ENCODE assay signal across 24 cellular contexts in the genomic region with DNA sequence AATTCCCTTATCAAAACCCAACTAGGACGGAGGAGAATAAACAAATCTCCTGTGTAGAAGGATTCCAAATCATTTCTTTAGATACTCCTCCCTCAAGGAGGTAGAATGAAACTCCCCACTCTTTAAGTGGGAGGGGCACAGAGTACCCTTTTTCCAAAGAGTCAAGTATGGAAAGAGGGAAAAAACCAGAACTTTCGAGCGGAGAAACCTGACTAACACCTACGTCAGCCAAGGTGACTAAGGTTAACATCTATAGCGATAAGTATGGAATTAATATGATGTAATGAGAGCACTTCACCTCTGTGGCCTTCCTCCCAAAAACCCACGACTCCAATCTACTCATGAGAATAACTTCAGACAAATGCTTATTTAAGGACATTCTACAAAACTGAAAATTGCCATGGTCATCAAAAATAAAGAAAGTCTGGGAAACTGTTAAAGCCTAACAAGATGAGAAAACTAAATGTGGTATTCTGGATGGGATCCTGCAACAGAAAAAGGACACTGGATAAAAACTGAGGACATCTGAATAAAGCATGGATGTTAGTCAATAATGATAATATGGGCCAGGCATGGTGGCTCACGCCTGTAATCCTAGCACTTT.
DNase-seq lines count a peak whose midpoint lies in the region; ATAC-seq, FAIRE-seq and TF ChIP-seq lines count a peak whose summit lies in the region.
"Had no signal": no experiment of that assay in that cellular context is flagged by ENCODE, and none has a peak within 500 bp of the region (broad histone marks: within the 10 kb centered on the region; RNA-seq: fewer than 3 reads in every experiment).

No MANE protein-coding gene starts in this region.

- dilution Hi-C loops in keratinocyte (cut with MboI; ENCODE audit: extremely low pct_ligation_motif_present, low sequenced_read_pairs): no loop called here

- no peak for FAIRE-seq in keratinocyte (lab: Jason Lieb, UNC)

- no peak overlapping the region for H3K27ac ChIP-seq in CD4-positive, alpha-beta memory T cell (ENCODE audit: low read depth, low read length)
- H3K27ac ChIP-seq in HEK293 (ENCODE audit: extremely low read depth, low read depth, low read length) (no peak overlapping the region), keratinocyte (ENCODE audit: control insufficient read depth, insufficient read depth, low read length) (peak overlapping the region; percentile 51)
- H3K27ac ChIP-seq: SJCRH30, thoracic aorta, VCaP had no signal

- H3K9me3 Mint-ChIP-seq in CD4-positive, alpha-beta memory T cell: no peaks in the 10 kb centered on the region
- no peaks in the 10 kb centered on the region for H3K9me3 Mint-ChIP-seq in WTC11
- no peaks in the 10 kb centered on the region for H3K9me3 Mint-ChIP-seq in activated T-helper 17 cell treated with anti-CD3 and anti-CD28 coated beads, Interleukin-2, amount 50 U/mL, for 72 hours
- H3K9me3 Mint-ChIP-seq: activated CD4-positive, alpha-beta memory T cell treated with anti-CD3 and anti-CD28 coated beads for 36 hours; activated naive CD4-positive, alpha-beta T cell treated with anti-CD3 and anti-CD28 coated beads, Interleukin-2, amount 10 ng/mL, durations not matched to agents 7 days and 5 days; CD4-positive, alpha-beta T cell; effector memory CD8-positive, alpha-beta T cell; stimulated activated effector memory CD8-positive, alpha-beta T cell treated with anti-CD3 and anti-CD28 coated beads, Interleukin-12 subunit alpha, Interleukin-12 subunit beta, amount 100 ng/mL, for 72 hours had no signal

- H3K79me2 ChIP-seq in keratinocyte (ENCODE audit: control insufficient read depth, insufficient read depth, low read length): peaks cover 11% of the 10 kb centered on the region

- H3K36me3 Mint-ChIP-seq in CD4-positive, alpha-beta memory T cell: peaks cover 5 to 21% of the 10 kb centered on the region in 2 donors
- no peaks in the 10 kb centered on the region for H3K36me3 Mint-ChIP-seq in WTC11
- H3K36me3 Mint-ChIP-seq in activated T-helper 17 cell treated with anti-CD3 and anti-CD28 coated beads, Interleukin-2, amount 50 U/mL, for 72 hours (ENCODE audit: low read depth): peaks cover 20% of the 10 kb centered on the region

- H3K4me1 Mint-ChIP-seq in CD4-positive, alpha-beta memory T cell: peaks cover 24 to 65% (median 49%) of the 10 kb centered on the region in 4 donors
- H3K4me1 Mint-ChIP-seq in WTC11: peaks cover 31% of the 10 kb centered on the region
- H3K4me1 Mint-ChIP-seq in activated T-helper 17 cell treated with anti-CD3 and anti-CD28 coated beads, Interleukin-2, amount 50 U/mL, for 72 hours: peaks cover 23% of the 10 kb centered on the region

- CTCF ChIA-PET in CD4-positive, alpha-beta memory T cell (lab: Charles Lee; ENCODE audit: partially characterized antibody): no interaction called here
- CTCF ChIA-PET in HEK293 (lab: Yijun Ruan, JAX) (interaction anchor here (0.6 kb wide), 1 partner anchor 78 kb away, joined by 3 read pairs; no protein-coding TSS in a partner anchor), WTC11 (lab: Charles Lee) (no interaction called here)

- TF ChIP-seq CTCF in HEK293 (tag by site-specific recombination; IDR thresholded peaks at IDR 0.05) (no peak), WTC11 (IDR thresholded peaks at IDR 0.05) (no peak), keratinocyte (optimal IDR thresholded peaks at IDR 0.05 in 1 of 3, IDR thresholded peaks at IDR 0.05 in 1 of 3, conservative IDR thresholded peaks at IDR 0.05 in 1 of 3; ENCODE audit: extremely low read depth in 1 of 3, insufficient read depth in 2 of 3, low read length in 3 of 3) (no peak)

- H3K4me3 ChIP-seq in CD4-positive, alpha-beta memory T cell (ENCODE audit: low read length in 2 of 2): no peak overlapping the region
- H3K4me3 ChIP-seq in HEK293 (ENCODE audit: low read depth, low read length) (no peak overlapping the region), keratinocyte (ENCODE audit: control insufficient read depth in 2 of 3, extremely low read depth in 1 of 3, insufficient read depth in 2 of 3, low read depth in 1 of 3, low read length in 3 of 3) (no peak overlapping the region)
- H3K4me3 ChIP-seq: left ventricle myocardium inferior, SJCRH30, thoracic aorta had no signal

- peak overlapping the region; percentile 0 for H3K4me2 ChIP-seq in keratinocyte (ENCODE audit: control insufficient read depth, extremely low read depth, insufficient read depth, low read depth, low read length)

- H3K27ac Mint-ChIP-seq in CD4-positive, alpha-beta memory T cell: peak overlapping the region in 5 of 7 donors; percentile 13 to 52 (median 30)
- H3K27ac Mint-ChIP-seq in WTC11: peak overlapping the region; percentile 45; the same call in 1 of the 2 replicates
- H3K27ac Mint-ChIP-seq in activated T-helper 17 cell treated with anti-CD3 and anti-CD28 coated beads, Interleukin-2, amount 50 U/mL, for 72 hours: no peak overlapping the region
- H3K27ac Mint-ChIP-seq: activated CD4-positive, alpha-beta memory T cell treated with anti-CD3 and anti-CD28 coated beads for 36 hours; activated naive CD4-positive, alpha-beta T cell treated with anti-CD3 and anti-CD28 coated beads, Interleukin-2, amount 10 ng/mL, durations not matched to agents 7 days and 5 days; progenitor cell of endocrine pancreas; stimulated activated effector memory CD8-positive, alpha-beta T cell treated with anti-CD3 and anti-CD28 coated beads, Interleukin-12 subunit alpha, Interleukin-12 subunit beta, amount 100 ng/mL, for 72 hours had no signal

- POLR2A ChIA-PET in CD4-positive, alpha-beta memory T cell (lab: Charles Lee; ENCODE audit: partially characterized antibody): no interaction called here
- POLR2A ChIA-PET in HEK293 (lab: Yijun Ruan, JAX) (no interaction called here), WTC11 (lab: Charles Lee) (interaction anchor here (0.7 kb wide), 1 partner anchor 11 kb away, joined by 5 read pairs; no protein-coding TSS in a partner anchor)

- H3K4me1 ChIP-seq in CD4-positive, alpha-beta memory T cell (ENCODE audit: insufficient read depth, low read length): peaks cover 46% of the 10 kb centered on the region
- H3K4me1 ChIP-seq in HEK293 (ENCODE audit: control insufficient read depth, insufficient read depth, low read length) (peaks cover 11% of the 10 kb centered on the region), keratinocyte (ENCODE audit: control insufficient read depth, extremely low read depth, insufficient read depth, low read length) (peaks cover 23% of the 10 kb centered on the region)

- no peaks in the 10 kb centered on the region for H3K9me1 ChIP-seq in keratinocyte (ENCODE audit: control insufficient read depth, extremely low read depth, insufficient read depth, low read length)

- H3K4me3 Mint-ChIP-seq in CD4-positive, alpha-beta memory T cell: peak overlapping the region in 1 of 8 donors; percentile 7
- H3K4me3 Mint-ChIP-seq in WTC11: no peak overlapping the region
- no peak overlapping the region for H3K4me3 Mint-ChIP-seq in activated T-helper 17 cell treated with anti-CD3 and anti-CD28 coated beads, Interleukin-2, amount 50 U/mL, for 72 hours
- H3K4me3 Mint-ChIP-seq: activated CD4-positive, alpha-beta memory T cell treated with anti-CD3 and anti-CD28 coated beads for 36 hours; activated naive CD4-positive, alpha-beta T cell treated with anti-CD3 and anti-CD28 coated beads, Interleukin-2, amount 10 ng/mL, durations not matched to agents 7 days and 5 days; CD4-positive, alpha-beta T cell; effector memory CD8-positive, alpha-beta T cell; stimulated activated effector memory CD8-positive, alpha-beta T cell treated with anti-CD3 and anti-CD28 coated beads, Interleukin-12 subunit alpha, Interleukin-12 subunit beta, amount 100 ng/mL, for 72 hours had no signal

- no peaks in the 10 kb centered on the region for H3K9me3 ChIP-seq in CD4-positive, alpha-beta memory T cell (ENCODE audit: control insufficient read depth in 1 of 2, low read length in 2 of 2)
- no peaks in the 10 kb centered on the region for H3K9me3 ChIP-seq in HEK293 (ENCODE audit: control insufficient read depth, insufficient read depth, low read depth, low read length)
- H3K9me3 ChIP-seq in keratinocyte (ENCODE audit: control insufficient read depth, low read depth, low read length): no peaks in the 10 kb centered on the region
- H3K9me3 ChIP-seq: left ventricle myocardium inferior, SJCRH30, thoracic aorta had no signal

- intact Hi-C loops in CD4-positive, alpha-beta memory T cell (cut with micrococcal nuclease): no loop called here

- H3K27me3 ChIP-seq in CD4-positive, alpha-beta memory T cell (ENCODE audit: insufficient read depth, low read length): no peaks in the 10 kb centered on the region
- H3K27me3 ChIP-seq in keratinocyte (ENCODE audit: control insufficient read depth, extremely low read depth, insufficient read depth, low read length): no peaks in the 10 kb centered on the region
- H3K27me3 ChIP-seq: SJCRH30 had no signal

- no peaks in the 10 kb centered on the region for H4K20me1 ChIP-seq in keratinocyte (ENCODE audit: control insufficient read depth, extremely low read depth, insufficient read depth, low read length)

- H2AFZ ChIP-seq in keratinocyte (ENCODE audit: control insufficient read depth, low read length): no peak overlapping the region

- no peak for DNase-seq in CD4-positive, alpha-beta memory T cell
- DNase-seq in WTC11 (ENCODE audit: low spot score) (no peak), keratinocyte (ENCODE audit: low read depth, low spot score) (no peak), SIG-M5 treated with dmso at 0.1 percent for 504 hours (lab: John Stamatoyannopoulos, UW; ENCODE audit: unreplicated experiment) (no peak)
- no peak for DNase-seq in activated CD4-positive, alpha-beta T cell treated with anti-CD3 and anti-CD28 coated beads for 4 hours
- no peak for DNase-seq in activated CD4-positive, alpha-beta T cell treated with anti-CD3 and anti-CD28 coated beads, Interleukin-2, amount 50 U/mL, for 48 hours
- DNase-seq: activated CD4-positive, alpha-beta memory T cell treated with anti-CD3 and anti-CD28 coated beads for 36 hours; activated naive CD4-positive, alpha-beta T cell treated with anti-CD3 and anti-CD28 coated beads, Interleukin-2, amount 10 ng/mL, durations not matched to agents 7 days and 5 days; activated T-cell treated with anti-CD3 and anti-CD28 coated beads, Interleukin-2, amount 50 U/mL, for 48 hours; CD4-positive, alpha-beta T cell; effector memory CD8-positive, alpha-beta T cell; H7; left ventricle myocardium inferior; NCI-H146; NCI-H2171 treated with DMSO at 0.1 percent for 48 hours; NCI-H82; SJCRH30; T-helper 2 cell had no signal

- H3K36me3 ChIP-seq in CD4-positive, alpha-beta memory T cell (ENCODE audit: insufficient read depth, low read length): peaks cover 4% of the 10 kb centered on the region
- H3K36me3 ChIP-seq in HEK293 (ENCODE audit: control insufficient read depth in 2 of 2, insufficient read depth in 1 of 2, low read length in 2 of 2) (no peaks in the 10 kb centered on the region), keratinocyte (ENCODE audit: control insufficient read depth in 2 of 2, extremely low read depth in 1 of 2, insufficient read depth in 2 of 2, low read length in 2 of 2) (no peaks in the 10 kb centered on the region)
- H3K36me3 ChIP-seq: left ventricle myocardium inferior, SJCRH30, thoracic aorta had no signal

- ATAC-seq in WTC11: no peak
- no peak for ATAC-seq in activated T-helper 17 cell treated with anti-CD3 and anti-CD28 coated beads, Interleukin-2, amount 50 U/mL, for 72 hours (replicated peaks)
- ATAC-seq: effector memory CD8-positive, alpha-beta T cell; stimulated activated effector memory CD8-positive, alpha-beta T cell treated with anti-CD3 and anti-CD28 coated beads, Interleukin-12 subunit alpha, Interleukin-12 subunit beta, amount 100 ng/mL, for 72 hours had no signal

- H3K27me3 Mint-ChIP-seq in CD4-positive, alpha-beta memory T cell: no peaks in the 10 kb centered on the region
- H3K27me3 Mint-ChIP-seq in WTC11 (ENCODE audit: low read depth): no peaks in the 10 kb centered on the region
- H3K27me3 Mint-ChIP-seq in activated T-helper 17 cell treated with anti-CD3 and anti-CD28 coated beads, Interleukin-2, amount 50 U/mL, for 72 hours: no peaks in the 10 kb centered on the region
- H3K27me3 Mint-ChIP-seq: activated CD4-positive, alpha-beta memory T cell treated with anti-CD3 and anti-CD28 coated beads for 36 hours; activated naive CD4-positive, alpha-beta T cell treated with anti-CD3 and anti-CD28 coated beads, Interleukin-2, amount 10 ng/mL, durations not matched to agents 7 days and 5 days; CD4-positive, alpha-beta T cell; effector memory CD8-positive, alpha-beta T cell; progenitor cell of endocrine pancreas had no signal

- H3K9ac ChIP-seq in keratinocyte (ENCODE audit: control insufficient read depth, extremely low read depth, insufficient read depth, low read length): no peak overlapping the region
